ENCODE assay signal across 13 cellular contexts in the genomic region with DNA sequence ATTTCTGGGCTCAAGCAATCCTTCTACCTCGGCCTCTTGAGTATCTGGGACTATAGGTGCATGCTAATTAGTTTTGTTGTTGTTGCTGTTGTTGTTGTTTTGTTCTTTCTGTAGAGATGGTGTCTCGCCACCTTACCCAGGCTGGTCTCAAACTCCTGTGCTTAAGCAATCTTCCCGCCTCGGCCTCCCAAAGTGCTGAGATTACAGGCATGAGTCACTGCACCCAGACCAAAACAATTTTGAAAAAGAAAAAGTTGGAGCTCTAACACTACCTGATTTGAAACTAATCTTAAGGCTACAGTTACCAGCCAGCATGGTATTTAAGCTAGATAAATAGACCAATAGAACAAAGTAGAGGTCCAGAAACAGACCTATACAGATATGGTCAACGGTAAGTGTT. TPM values are rescaled to one million over a fixed set of nuclear protein-coding genes. Genes with fewer than 3 reads are reported as not detected.
DNase-seq lines count a peak whose midpoint lies in the region; ATAC-seq, FAIRE-seq and TF ChIP-seq lines count a peak whose summit lies in the region.
"Had no signal": no experiment of that assay in that cellular context is flagged by ENCODE, and none has a peak within 500 bp of the region (broad histone marks: within the 10 kb centered on the region; RNA-seq: fewer than 3 reads in every experiment).

No MANE protein-coding gene starts in this region.

- H3K4me1 ChIP-seq in PC-9 (replicated peaks; ENCODE audit: insufficient read depth), result peaks cover 25% of the 10 kb centered on the region
- H3K4me1 ChIP-seq in endodermal cell (ENCODE audit: control insufficient read depth, insufficient read depth, low read length), result peaks cover 6% of the 10 kb centered on the region

- peaks cover 60% of the 10 kb centered on the region for H3K79me2 ChIP-seq in PC-9 (ENCODE audit: low read depth)

- H3K27ac Mint-ChIP-seq in endodermal cell (peak overlapping the region; percentile 74), progenitor cell of endocrine pancreas (peak overlapping the region; percentile 84)
- no peak overlapping the region for H3K27ac Mint-ChIP-seq in CD4-positive, alpha-beta T cell
- H3K27ac Mint-ChIP-seq in activated T-cell treated with anti-CD3 and anti-CD28 coated beads, Interleukin-2, amount 50 U/mL, for 24 hours, result no peak overlapping the region
- H3K27ac Mint-ChIP-seq: activated naive CD4-positive, alpha-beta T cell treated with anti-CD3 and anti-CD28 coated beads for 36 hours; dendritic cell treated with granulocyte-macrophage colony-stimulating factor and Interleukin-4, amounts not matched to agents 40 ng/mL and 50 ng/mL, for 4 days; nephron had no signal

- no peak overlapping the region for H3K9ac ChIP-seq in endodermal cell (ENCODE audit: extremely low read depth, low read length, poor library complexity, severe bottlenecking)

- H3K4me3 ChIP-seq in PC-9, result no peak overlapping the region
- no peak overlapping the region for H3K4me3 ChIP-seq in endodermal cell (ENCODE audit: low read length)
- H3K4me3 ChIP-seq: skin epidermis had no signal

- H3K36me3 ChIP-seq in PC-9 (ENCODE audit: low read depth) (0 out of 2 replicates have a peak, but pooled peaks cover 5% of the 10 kb centered on the region), endodermal cell (ENCODE audit: control insufficient read depth, insufficient read depth, low read length) (peaks cover 72% of the 10 kb centered on the region)

- no peak for DNase-seq in GM12891 (ENCODE audit: insufficient read length, low spot score)
- DNase-seq in PC-9, result peak; percentile 43 to 46
- DNase-seq in endodermal cell, result no peak
- DNase-seq in progenitor cell of endocrine pancreas (ENCODE audit: low spot score, unreplicated experiment), result no peak
- no peak for DNase-seq in activated naive CD4-positive, alpha-beta T cell treated with anti-CD3 and anti-CD28 coated beads, Interleukin-2, amount 50 U/mL, for 16 hours
- DNase-seq in CD4-positive, alpha-beta T cell, result no peak
- DNase-seq in activated T-cell treated with anti-CD3 and anti-CD28 coated beads, Interleukin-2, amount 50 U/mL, for 24 hours, result no peak
- DNase-seq: activated CD8-positive, alpha-beta memory T cell treated with anti-CD3 and anti-CD28 coated beads for 24 hours; activated naive CD4-positive, alpha-beta T cell treated with anti-CD3 and anti-CD28 coated beads for 36 hours; substantia nigra had no signal

- H3K4me3 Mint-ChIP-seq in endodermal cell, result no peak overlapping the region
- H3K4me3 Mint-ChIP-seq in progenitor cell of endocrine pancreas (ENCODE audit: low read depth), result no peak overlapping the region
- H3K4me3 Mint-ChIP-seq in CD4-positive, alpha-beta T cell, result no peak overlapping the region
- no peak overlapping the region for H3K4me3 Mint-ChIP-seq in activated T-cell treated with anti-CD3 and anti-CD28 coated beads, Interleukin-2, amount 50 U/mL, for 24 hours
- H3K4me3 Mint-ChIP-seq: activated naive CD4-positive, alpha-beta T cell treated with anti-CD3 and anti-CD28 coated beads for 36 hours; dendritic cell treated with granulocyte-macrophage colony-stimulating factor and Interleukin-4, amounts not matched to agents 40 ng/mL and 50 ng/mL, for 4 days; nephron had no signal

- ATAC-seq in CD4-positive, alpha-beta T cell (ENCODE audit: poor library complexity), result no peak

- peaks cover 43% of the 10 kb centered on the region for H3F3A ChIP-seq in PC-9 (ENCODE audit: insufficient read depth, low read depth)

- H3K27me3 ChIP-seq in PC-9 (ENCODE audit: insufficient read depth, low read depth), result no peaks in the 10 kb centered on the region
- no peaks in the 10 kb centered on the region for H3K27me3 ChIP-seq in endodermal cell (ENCODE audit: control insufficient read depth, insufficient read depth, low read length, poor library complexity, severe bottlenecking)
- H3K27me3 ChIP-seq in CD4-positive, alpha-beta T cell (ENCODE audit: control insufficient read depth, insufficient read depth, low read length), result no peaks in the 10 kb centered on the region

- no peak for TF ChIP-seq POLR2A in GM12891 (IDR thresholded peaks at IDR 0.05; ENCODE audit: low read depth, low read length)

- intact Hi-C loops in PC-9 (cut with micrococcal nuclease; ENCODE audit: unreplicated experiment), result no loop called here
- intact Hi-C loops in CD4-positive, alpha-beta T cell (cut with DNase I, micrococcal nuclease), result no loop called here

- CTCF ChIA-PET in PC-9 (lab: Charles Lee), result no interaction called here
- CTCF ChIA-PET in CD4-positive, alpha-beta T cell (lab: Charles Lee), result no interaction called here

- H3K27ac ChIP-seq in PC-9, result peak overlapping the region; percentile 37
- no peak overlapping the region for H3K27ac ChIP-seq in endodermal cell (ENCODE audit: low read depth, low read length)
- H3K27ac ChIP-seq in CD4-positive, alpha-beta T cell (ENCODE audit: low read depth, low read length), result no peak overlapping the region
- H3K27ac ChIP-seq: skin epidermis had no signal

- POLR2A ChIA-PET in PC-9 (lab: Charles Lee; ENCODE audit: unreplicated experiment), result interaction anchor here (0.6 to 0.8 kb wide), 6 partner anchors 25 to 491 kb away, joined by 3 to 5 read pairs (median 4); no protein-coding TSS in a partner anchor
- POLR2A ChIA-PET in CD4-positive, alpha-beta T cell (lab: Charles Lee), result no interaction called here

- 93 to 100% methylated on average over 3 to 5 of the region's 5 CpGs for WGBS in endodermal cell (ENCODE audit: insufficient coverage in 1 of 2, insufficient read length in 1 of 2), 2 experiments

- peaks cover 24% of the 10 kb centered on the region for H3K4me1 Mint-ChIP-seq in endodermal cell
- H3K4me1 Mint-ChIP-seq in progenitor cell of endocrine pancreas (ENCODE audit: low read depth), result peaks cover 3% of the 10 kb centered on the region
- H3K4me1 Mint-ChIP-seq in CD4-positive, alpha-beta T cell (ENCODE audit: low read depth), result peaks cover 67% of the 10 kb centered on the region
- H3K4me1 Mint-ChIP-seq in activated T-cell treated with anti-CD3 and anti-CD28 coated beads, Interleukin-2, amount 50 U/mL, for 24 hours (ENCODE audit: low read depth), result peaks cover 72% of the 10 kb centered on the region
- H3K4me1 Mint-ChIP-seq: nephron had no signal

- 0 out of 2 replicates have a peak, but pooled peaks cover 4% of the 10 kb centered on the region for H4K20me1 ChIP-seq in PC-9 (ENCODE audit: insufficient read depth)

- no peak overlapping the region for H2AFZ ChIP-seq in PC-9

- H3K36me3 Mint-ChIP-seq in endodermal cell (ENCODE audit: low read depth), result peaks cover 33% of the 10 kb centered on the region
- H3K36me3 Mint-ChIP-seq in progenitor cell of endocrine pancreas (ENCODE audit: insufficient read depth), result peaks cover 5% of the 10 kb centered on the region
- H3K36me3 Mint-ChIP-seq in CD4-positive, alpha-beta T cell (ENCODE audit: low read depth), result peaks cover 52% of the 10 kb centered on the region
- H3K36me3 Mint-ChIP-seq in activated T-cell treated with anti-CD3 and anti-CD28 coated beads, Interleukin-2, amount 50 U/mL, for 24 hours (ENCODE audit: low read depth), result peaks cover 52% of the 10 kb centered on the region

- H3K9me3 Mint-ChIP-seq in endodermal cell (no peaks in the 10 kb centered on the region), progenitor cell of endocrine pancreas (ENCODE audit: low read depth) (no peaks in the 10 kb centered on the region)
- H3K9me3 Mint-ChIP-seq in CD4-positive, alpha-beta T cell, result no peaks in the 10 kb centered on the region
- no peaks in the 10 kb centered on the region for H3K9me3 Mint-ChIP-seq in activated T-cell treated with anti-CD3 and anti-CD28 coated beads, Interleukin-2, amount 50 U/mL, for 24 hours
- H3K9me3 Mint-ChIP-seq: activated naive CD4-positive, alpha-beta T cell treated with anti-CD3 and anti-CD28 coated beads for 36 hours; dendritic cell treated with granulocyte-macrophage colony-stimulating factor and Interleukin-4, amounts not matched to agents 40 ng/mL and 50 ng/mL, for 4 days; nephron had no signal

- no peaks in the 10 kb centered on the region for H3K9me2 ChIP-seq in PC-9 (ENCODE audit: insufficient read depth)

- BruUV-seq in PC-9 (replicated peaks; lab: Mats Ljungman, UMichigan), result no TSS peak

- no peaks in the 10 kb centered on the region for H3K27me3 Mint-ChIP-seq in endodermal cell (ENCODE audit: insufficient read depth)
- no peaks in the 10 kb centered on the region for H3K27me3 Mint-ChIP-seq in progenitor cell of endocrine pancreas
- no peaks in the 10 kb centered on the region for H3K27me3 Mint-ChIP-seq in CD4-positive, alpha-beta T cell
- no peaks in the 10 kb centered on the region for H3K27me3 Mint-ChIP-seq in activated T-cell treated with anti-CD3 and anti-CD28 coated beads, Interleukin-2, amount 50 U/mL, for 24 hours
- H3K27me3 Mint-ChIP-seq: dendritic cell treated with granulocyte-macrophage colony-stimulating factor and Interleukin-4, amounts not matched to agents 40 ng/mL and 50 ng/mL, for 4 days had no signal

- peak; percentile 16 for FAIRE-seq in GM12891 (lab: Jason Lieb, UNC)

- H3K4me2 ChIP-seq in PC-9, result no peak overlapping the region

- H3K9me3 ChIP-seq in PC-9 (ENCODE audit: insufficient read depth, low read depth) (no peaks in the 10 kb centered on the region; the same call in 1 of the 2 replicates), endodermal cell (ENCODE audit: control insufficient read depth, low read length) (no peaks in the 10 kb centered on the region)
- H3K9me3 ChIP-seq in CD4-positive, alpha-beta T cell (ENCODE audit: control insufficient read depth, low read length), result no peaks in the 10 kb centered on the region

- TF ChIP-seq CTCF in PC-9 (conservative IDR thresholded peaks at IDR 0.05) (no peak), endodermal cell (conservative IDR thresholded peaks at IDR 0.05) (no peak), progenitor cell of endocrine pancreas (IDR thresholded peaks at IDR 0.05; ENCODE audit: unreplicated experiment) (no peak)
- no peak for TF ChIP-seq CTCF in CD4-positive, alpha-beta T cell (IDR thresholded peaks at IDR 0.05)

TF ChIP-seq in GM12891, 5 proteins besides CTCF, POLR2A, EP300 and RAD21:
- TF ChIP-seq SPI1 (IDR thresholded peaks at IDR 0.05; ENCODE audit: low read depth, low read length) (no peak), TAF1 (IDR thresholded peaks at IDR 0.05; ENCODE audit: low read depth, low read length) (no peak), PAX5 (IDR thresholded peaks at IDR 0.05; ENCODE audit: insufficient read depth, low read length, severe bottlenecking) (no peak), POU2F2 (IDR thresholded peaks at IDR 0.05; ENCODE audit: low read depth, low read length) (no peak), POLR2AphosphoS5 (IDR thresholded peaks at IDR 0.05; ENCODE audit: low read depth, low read length) (no peak)

RNA-seq across cellular contexts. Expression of a gene that starts 29.8 kb away (rescaled TPM):
- 15.7 TPM for polyA plus RNA-seq in GM12891 (2012; ENCODE audit: low read depth, missing spikeins)
- total RNA-seq in PC-9 (2021) (78.2 and 89.2 TPM in 2 replicates), endodermal cell (10 to 100 TPM; 90.5 to 93.4 TPM), progenitor cell of endocrine pancreas (82.5 and 85.5 TPM in 2 replicates)
- 69.5 TPM for polyA plus RNA-seq in endodermal cell (2013, experiment 1 of 2)
- 63.0 TPM for polyA plus RNA-seq in endodermal cell (2013, experiment 2 of 2)
- 10 to 100 TPM; 46.2 to 49.8 TPM for total RNA-seq in CD4-positive, alpha-beta T cell

Comparison
In these comparisons a context has a peak if more than half of its experiments do, and no peak if none do; other contexts are left out.
1. DNase-seq: peak in PC-9 (2 of 2); none in GM12891 (single experiment), endodermal cell (single experiment), progenitor cell of endocrine pancreas (single experiment), activated naive CD4-positive, alpha-beta T cell treated with anti-CD3 and anti-CD28 coated beads, Interleukin-2, amount 50 U/mL, for 16 hours (single experiment), CD4-positive, alpha-beta T cell (0 of 10) and activated T-cell treated with anti-CD3 and anti-CD28 coated beads, Interleukin-2, amount 50 U/mL, for 24 hours (single experiment).
2. H3K27ac Mint-ChIP-seq: peak in endodermal cell (single experiment) and progenitor cell of endocrine pancreas (single experiment); none in CD4-positive, alpha-beta T cell (single experiment) and activated T-cell treated with anti-CD3 and anti-CD28 coated beads, Interleukin-2, amount 50 U/mL, for 24 hours (single experiment).